Comparison of ENCODE assay signal across 2 cellular contexts in the genomic region with DNA sequence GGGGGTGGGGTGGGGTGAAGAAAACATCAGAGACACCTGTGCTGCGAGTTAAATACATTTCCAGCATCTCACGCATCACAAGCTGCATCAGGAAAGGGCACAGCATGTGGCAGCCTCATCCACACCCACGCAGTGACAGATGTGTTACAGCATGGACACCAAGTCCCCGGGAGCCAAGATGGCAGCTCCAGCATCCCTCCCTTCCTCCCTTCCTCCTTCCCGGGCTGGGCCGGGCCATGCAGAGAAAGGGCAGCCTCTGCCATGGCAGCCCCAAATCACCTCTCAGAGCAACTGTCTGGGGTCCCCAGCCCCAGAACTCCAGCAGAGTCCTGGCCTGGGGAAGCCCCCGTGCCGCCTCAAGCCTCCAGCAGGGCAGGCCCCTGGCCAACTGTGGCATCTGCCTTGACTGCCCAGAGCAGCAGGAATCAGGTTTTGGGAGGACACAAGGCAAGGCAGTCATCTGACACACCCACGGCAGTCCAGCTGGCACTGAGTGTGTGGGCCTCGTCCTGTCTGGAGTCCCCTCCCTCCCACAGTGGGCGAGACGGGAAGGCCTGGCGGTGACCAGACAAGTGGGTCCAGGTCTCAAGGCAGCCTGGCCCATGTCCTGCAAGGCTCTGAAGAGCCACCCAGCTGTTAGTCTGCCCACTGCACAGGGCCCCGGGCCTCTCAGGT.
TF ChIP-seq lines count a peak whose summit lies in the region.

No MANE protein-coding gene starts in this region.

TF ChIP-seq in K562, 482 proteins besides CTCF, POLR2A, EP300 and RAD21 (continues in another document):
- TF ChIP-seq POLR2B (IDR thresholded peaks at IDR 0.05; ENCODE audit: low read depth, partially characterized antibody), result peak; percentile 16
- peak; percentile 83 for TF ChIP-seq RBM22 (IDR thresholded peaks at IDR 0.05; ENCODE audit: low read depth, low read length, poor library complexity, severe bottlenecking)
- 0 out of 4 replicates have a peak, but pooled peaks of 1 of the 2 experiments have one; percentile 35 for TF ChIP-seq SRF (CRISPR knock-in tag; IDR thresholded peaks at IDR 0.05)
- 0 out of 2 replicates have a peak, but pooled peaks have one; percentile 28 for TF ChIP-seq ZBTB17 (CRISPR knock-in tag; IDR thresholded peaks at IDR 0.05)
- TF ChIP-seq FIP1L1 (IDR thresholded peaks at IDR 0.05; ENCODE audit: low read depth, low read length, poor library complexity, severe bottlenecking), result peak; percentile 26
- TF ChIP-seq ZNF830 (CRISPR knock-in tag; IDR thresholded peaks at IDR 0.05), result 0 out of 2 replicates have a peak, but pooled peaks have one; percentile 3
- no peak for TF ChIP-seq MCM2 (IDR thresholded peaks at IDR 0.05; ENCODE audit: low read depth)
- 0 out of 2 replicates have a peak, but pooled peaks have one; percentile 10 for TF ChIP-seq ZNF57 (CRISPR knock-in tag; IDR thresholded peaks at IDR 0.05)
- 0 out of 2 replicates have a peak, but pooled peaks have one; percentile 8 for TF ChIP-seq ZNF445 (CRISPR knock-in tag; IDR thresholded peaks at IDR 0.05; ENCODE audit: low read depth)
- TF ChIP-seq, protein P1, sequence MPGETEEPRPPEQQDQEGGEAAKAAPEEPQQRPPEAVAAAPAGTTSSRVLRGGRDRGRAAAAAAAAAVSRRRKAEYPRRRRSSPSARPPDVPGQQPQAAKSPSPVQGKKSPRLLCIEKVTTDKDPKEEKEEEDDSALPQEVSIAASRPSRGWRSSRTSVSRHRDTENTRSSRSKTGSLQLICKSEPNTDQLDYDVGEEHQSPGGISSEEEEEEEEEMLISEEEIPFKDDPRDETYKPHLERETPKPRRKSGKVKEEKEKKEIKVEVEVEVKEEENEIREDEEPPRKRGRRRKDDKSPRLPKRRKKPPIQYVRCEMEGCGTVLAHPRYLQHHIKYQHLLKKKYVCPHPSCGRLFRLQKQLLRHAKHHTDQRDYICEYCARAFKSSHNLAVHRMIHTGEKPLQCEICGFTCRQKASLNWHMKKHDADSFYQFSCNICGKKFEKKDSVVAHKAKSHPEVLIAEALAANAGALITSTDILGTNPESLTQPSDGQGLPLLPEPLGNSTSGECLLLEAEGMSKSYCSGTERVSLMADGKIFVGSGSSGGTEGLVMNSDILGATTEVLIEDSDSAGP (CRISPR knock-in tag; IDR thresholded peaks at IDR 0.05), result no peak
- TF ChIP-seq HDGF (IDR thresholded peaks at IDR 0.05), result no peak
- TF ChIP-seq, protein P2, sequence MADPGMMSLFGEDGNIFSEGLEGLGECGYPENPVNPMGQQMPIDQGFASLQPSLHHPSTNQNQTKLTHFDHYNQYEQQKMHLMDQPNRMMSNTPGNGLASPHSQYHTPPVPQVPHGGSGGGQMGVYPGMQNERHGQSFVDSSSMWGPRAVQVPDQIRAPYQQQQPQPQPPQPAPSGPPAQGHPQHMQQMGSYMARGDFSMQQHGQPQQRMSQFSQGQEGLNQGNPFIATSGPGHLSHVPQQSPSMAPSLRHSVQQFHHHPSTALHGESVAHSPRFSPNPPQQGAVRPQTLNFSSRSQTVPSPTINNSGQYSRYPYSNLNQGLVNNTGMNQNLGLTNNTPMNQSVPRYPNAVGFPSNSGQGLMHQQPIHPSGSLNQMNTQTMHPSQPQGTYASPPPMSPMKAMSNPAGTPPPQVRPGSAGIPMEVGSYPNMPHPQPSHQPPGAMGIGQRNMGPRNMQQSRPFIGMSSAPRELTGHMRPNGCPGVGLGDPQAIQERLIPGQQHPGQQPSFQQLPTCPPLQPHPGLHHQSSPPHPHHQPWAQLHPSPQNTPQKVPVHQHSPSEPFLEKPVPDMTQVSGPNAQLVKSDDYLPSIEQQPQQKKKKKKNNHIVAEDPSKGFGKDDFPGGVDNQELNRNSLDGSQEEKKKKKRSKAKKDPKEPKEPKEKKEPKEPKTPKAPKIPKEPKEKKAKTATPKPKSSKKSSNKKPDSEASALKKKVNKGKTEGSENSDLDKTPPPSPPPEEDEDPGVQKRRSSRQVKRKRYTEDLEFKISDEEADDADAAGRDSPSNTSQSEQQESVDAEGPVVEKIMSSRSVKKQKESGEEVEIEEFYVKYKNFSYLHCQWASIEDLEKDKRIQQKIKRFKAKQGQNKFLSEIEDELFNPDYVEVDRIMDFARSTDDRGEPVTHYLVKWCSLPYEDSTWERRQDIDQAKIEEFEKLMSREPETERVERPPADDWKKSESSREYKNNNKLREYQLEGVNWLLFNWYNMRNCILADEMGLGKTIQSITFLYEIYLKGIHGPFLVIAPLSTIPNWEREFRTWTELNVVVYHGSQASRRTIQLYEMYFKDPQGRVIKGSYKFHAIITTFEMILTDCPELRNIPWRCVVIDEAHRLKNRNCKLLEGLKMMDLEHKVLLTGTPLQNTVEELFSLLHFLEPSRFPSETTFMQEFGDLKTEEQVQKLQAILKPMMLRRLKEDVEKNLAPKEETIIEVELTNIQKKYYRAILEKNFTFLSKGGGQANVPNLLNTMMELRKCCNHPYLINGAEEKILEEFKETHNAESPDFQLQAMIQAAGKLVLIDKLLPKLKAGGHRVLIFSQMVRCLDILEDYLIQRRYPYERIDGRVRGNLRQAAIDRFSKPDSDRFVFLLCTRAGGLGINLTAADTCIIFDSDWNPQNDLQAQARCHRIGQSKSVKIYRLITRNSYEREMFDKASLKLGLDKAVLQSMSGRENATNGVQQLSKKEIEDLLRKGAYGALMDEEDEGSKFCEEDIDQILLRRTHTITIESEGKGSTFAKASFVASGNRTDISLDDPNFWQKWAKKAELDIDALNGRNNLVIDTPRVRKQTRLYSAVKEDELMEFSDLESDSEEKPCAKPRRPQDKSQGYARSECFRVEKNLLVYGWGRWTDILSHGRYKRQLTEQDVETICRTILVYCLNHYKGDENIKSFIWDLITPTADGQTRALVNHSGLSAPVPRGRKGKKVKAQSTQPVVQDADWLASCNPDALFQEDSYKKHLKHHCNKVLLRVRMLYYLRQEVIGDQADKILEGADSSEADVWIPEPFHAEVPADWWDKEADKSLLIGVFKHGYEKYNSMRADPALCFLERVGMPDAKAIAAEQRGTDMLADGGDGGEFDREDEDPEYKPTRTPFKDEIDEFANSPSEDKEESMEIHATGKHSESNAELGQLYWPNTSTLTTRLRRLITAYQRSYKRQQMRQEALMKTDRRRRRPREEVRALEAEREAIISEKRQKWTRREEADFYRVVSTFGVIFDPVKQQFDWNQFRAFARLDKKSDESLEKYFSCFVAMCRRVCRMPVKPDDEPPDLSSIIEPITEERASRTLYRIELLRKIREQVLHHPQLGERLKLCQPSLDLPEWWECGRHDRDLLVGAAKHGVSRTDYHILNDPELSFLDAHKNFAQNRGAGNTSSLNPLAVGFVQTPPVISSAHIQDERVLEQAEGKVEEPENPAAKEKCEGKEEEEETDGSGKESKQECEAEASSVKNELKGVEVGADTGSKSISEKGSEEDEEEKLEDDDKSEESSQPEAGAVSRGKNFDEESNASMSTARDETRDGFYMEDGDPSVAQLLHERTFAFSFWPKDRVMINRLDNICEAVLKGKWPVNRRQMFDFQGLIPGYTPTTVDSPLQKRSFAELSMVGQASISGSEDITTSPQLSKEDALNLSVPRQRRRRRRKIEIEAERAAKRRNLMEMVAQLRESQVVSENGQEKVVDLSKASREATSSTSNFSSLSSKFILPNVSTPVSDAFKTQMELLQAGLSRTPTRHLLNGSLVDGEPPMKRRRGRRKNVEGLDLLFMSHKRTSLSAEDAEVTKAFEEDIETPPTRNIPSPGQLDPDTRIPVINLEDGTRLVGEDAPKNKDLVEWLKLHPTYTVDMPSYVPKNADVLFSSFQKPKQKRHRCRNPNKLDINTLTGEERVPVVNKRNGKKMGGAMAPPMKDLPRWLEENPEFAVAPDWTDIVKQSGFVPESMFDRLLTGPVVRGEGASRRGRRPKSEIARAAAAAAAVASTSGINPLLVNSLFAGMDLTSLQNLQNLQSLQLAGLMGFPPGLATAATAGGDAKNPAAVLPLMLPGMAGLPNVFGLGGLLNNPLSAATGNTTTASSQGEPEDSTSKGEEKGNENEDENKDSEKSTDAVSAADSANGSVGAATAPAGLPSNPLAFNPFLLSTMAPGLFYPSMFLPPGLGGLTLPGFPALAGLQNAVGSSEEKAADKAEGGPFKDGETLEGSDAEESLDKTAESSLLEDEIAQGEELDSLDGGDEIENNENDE (IDR thresholded peaks at IDR 0.05; ENCODE audit: low read depth, low read length), result peak; percentile 18

TF ChIP-seq in HepG2, 621 proteins besides CTCF, POLR2A, EP300 and RAD21 (continues in another document):
- TF ChIP-seq ZBTB7B (CRISPR knock-in tag; IDR thresholded peaks at IDR 0.05) (no peak), KLF12 (CRISPR knock-in tag; IDR thresholded peaks at IDR 0.05; ENCODE audit: borderline replicate concordance) (no peak), MAF1 (CRISPR knock-in tag; IDR thresholded peaks at IDR 0.05; ENCODE audit: borderline replicate concordance) (no peak), ZNF232 (CRISPR knock-in tag; IDR thresholded peaks at IDR 0.05; ENCODE audit: borderline replicate concordance) (no peak), CREM (IDR thresholded peaks at IDR 0.05) (no peak), CREM (CRISPR knock-in tag; IDR thresholded peaks at IDR 0.05) (no peak), RXRB (CRISPR knock-in tag; IDR thresholded peaks at IDR 0.05; ENCODE audit: borderline replicate concordance) (no peak), CHD4 (IDR thresholded peaks at IDR 0.05; ENCODE audit: borderline replicate concordance, low read length) (no peak), HMG20A (CRISPR knock-in tag; IDR thresholded peaks at IDR 0.05; ENCODE audit: borderline replicate concordance) (no peak), ZNF282 (IDR thresholded peaks at IDR 0.05; ENCODE audit: partially characterized antibody) (no peak), RBAK (CRISPR knock-in tag; IDR thresholded peaks at IDR 0.05) (no peak), TP53 (CRISPR knock-in tag; conservative IDR thresholded peaks at IDR 0.05) (no peak), NAIF1 (CRISPR knock-in tag; IDR thresholded peaks at IDR 0.05; ENCODE audit: borderline replicate concordance) (no peak), HHEX (CRISPR knock-in tag; IDR thresholded peaks at IDR 0.05) (no peak), ZNF543 (CRISPR knock-in tag; IDR thresholded peaks at IDR 0.05) (no peak), MTF2 (CRISPR knock-in tag; IDR thresholded peaks at IDR 0.05; ENCODE audit: borderline replicate concordance) (no peak), ZNF709 (CRISPR knock-in tag; IDR thresholded peaks at IDR 0.05) (no peak), ZSCAN9 (CRISPR knock-in tag; IDR thresholded peaks at IDR 0.05; ENCODE audit: borderline replicate concordance) (no peak), AGO1 (IDR thresholded peaks at IDR 0.05; ENCODE audit: low read depth, low read length, poor library complexity, severe bottlenecking) (peak; percentile 98), PAWR (CRISPR knock-in tag; IDR thresholded peaks at IDR 0.05; ENCODE audit: borderline replicate concordance) (no peak), NCOA1 (CRISPR knock-in tag; IDR thresholded peaks at IDR 0.05) (peak; percentile 30; the same call in 1 of the 2 replicates), PLRG1 (conservative IDR thresholded peaks at IDR 0.05) (no peak), SIX1 (CRISPR knock-in tag; IDR thresholded peaks at IDR 0.05; ENCODE audit: borderline replicate concordance) (no peak)
- TF ChIP-seq, protein P3, sequence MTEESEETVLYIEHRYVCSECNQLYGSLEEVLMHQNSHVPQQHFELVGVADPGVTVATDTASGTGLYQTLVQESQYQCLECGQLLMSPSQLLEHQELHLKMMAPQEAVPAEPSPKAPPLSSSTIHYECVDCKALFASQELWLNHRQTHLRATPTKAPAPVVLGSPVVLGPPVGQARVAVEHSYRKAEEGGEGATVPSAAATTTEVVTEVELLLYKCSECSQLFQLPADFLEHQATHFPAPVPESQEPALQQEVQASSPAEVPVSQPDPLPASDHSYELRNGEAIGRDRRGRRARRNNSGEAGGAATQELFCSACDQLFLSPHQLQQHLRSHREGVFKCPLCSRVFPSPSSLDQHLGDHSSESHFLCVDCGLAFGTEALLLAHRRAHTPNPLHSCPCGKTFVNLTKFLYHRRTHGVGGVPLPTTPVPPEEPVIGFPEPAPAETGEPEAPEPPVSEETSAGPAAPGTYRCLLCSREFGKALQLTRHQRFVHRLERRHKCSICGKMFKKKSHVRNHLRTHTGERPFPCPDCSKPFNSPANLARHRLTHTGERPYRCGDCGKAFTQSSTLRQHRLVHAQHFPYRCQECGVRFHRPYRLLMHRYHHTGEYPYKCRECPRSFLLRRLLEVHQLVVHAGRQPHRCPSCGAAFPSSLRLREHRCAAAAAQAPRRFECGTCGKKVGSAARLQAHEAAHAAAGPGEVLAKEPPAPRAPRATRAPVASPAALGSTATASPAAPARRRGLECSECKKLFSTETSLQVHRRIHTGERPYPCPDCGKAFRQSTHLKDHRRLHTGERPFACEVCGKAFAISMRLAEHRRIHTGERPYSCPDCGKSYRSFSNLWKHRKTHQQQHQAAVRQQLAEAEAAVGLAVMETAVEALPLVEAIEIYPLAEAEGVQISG (CRISPR knock-in tag; IDR thresholded peaks at IDR 0.05), result 0 out of 2 replicates have a peak, but pooled peaks have one; percentile 33
- TF ChIP-seq, protein P4, sequence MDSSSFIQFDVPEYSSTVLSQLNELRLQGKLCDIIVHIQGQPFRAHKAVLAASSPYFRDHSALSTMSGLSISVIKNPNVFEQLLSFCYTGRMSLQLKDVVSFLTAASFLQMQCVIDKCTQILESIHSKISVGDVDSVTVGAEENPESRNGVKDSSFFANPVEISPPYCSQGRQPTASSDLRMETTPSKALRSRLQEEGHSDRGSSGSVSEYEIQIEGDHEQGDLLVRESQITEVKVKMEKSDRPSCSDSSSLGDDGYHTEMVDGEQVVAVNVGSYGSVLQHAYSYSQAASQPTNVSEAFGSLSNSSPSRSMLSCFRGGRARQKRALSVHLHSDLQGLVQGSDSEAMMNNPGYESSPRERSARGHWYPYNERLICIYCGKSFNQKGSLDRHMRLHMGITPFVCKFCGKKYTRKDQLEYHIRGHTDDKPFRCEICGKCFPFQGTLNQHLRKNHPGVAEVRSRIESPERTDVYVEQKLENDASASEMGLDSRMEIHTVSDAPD (CRISPR knock-in tag; IDR thresholded peaks at IDR 0.05), result no peak
- TF ChIP-seq, protein P5, sequence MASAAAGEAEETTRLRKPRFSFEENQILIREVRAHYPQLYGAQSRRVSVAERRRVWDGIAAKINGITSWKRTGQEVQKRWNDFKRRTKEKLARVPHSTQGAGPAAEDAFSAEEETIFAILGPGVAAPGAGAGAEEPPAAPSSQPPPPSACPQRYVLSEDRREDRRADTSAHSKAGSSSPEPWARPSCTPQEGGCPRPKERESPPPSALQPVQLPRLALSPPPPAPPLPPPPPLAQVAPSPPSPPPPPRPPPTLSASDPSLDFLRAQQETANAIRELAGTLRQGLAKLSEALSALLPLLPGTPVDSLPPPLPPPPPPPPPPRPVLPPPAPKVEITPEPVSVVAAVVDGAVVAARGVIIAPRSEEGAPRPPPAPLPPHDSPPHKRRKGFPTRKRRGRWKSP (CRISPR knock-in tag; IDR thresholded peaks at IDR 0.05), result no peak
- TF ChIP-seq, protein P6, sequence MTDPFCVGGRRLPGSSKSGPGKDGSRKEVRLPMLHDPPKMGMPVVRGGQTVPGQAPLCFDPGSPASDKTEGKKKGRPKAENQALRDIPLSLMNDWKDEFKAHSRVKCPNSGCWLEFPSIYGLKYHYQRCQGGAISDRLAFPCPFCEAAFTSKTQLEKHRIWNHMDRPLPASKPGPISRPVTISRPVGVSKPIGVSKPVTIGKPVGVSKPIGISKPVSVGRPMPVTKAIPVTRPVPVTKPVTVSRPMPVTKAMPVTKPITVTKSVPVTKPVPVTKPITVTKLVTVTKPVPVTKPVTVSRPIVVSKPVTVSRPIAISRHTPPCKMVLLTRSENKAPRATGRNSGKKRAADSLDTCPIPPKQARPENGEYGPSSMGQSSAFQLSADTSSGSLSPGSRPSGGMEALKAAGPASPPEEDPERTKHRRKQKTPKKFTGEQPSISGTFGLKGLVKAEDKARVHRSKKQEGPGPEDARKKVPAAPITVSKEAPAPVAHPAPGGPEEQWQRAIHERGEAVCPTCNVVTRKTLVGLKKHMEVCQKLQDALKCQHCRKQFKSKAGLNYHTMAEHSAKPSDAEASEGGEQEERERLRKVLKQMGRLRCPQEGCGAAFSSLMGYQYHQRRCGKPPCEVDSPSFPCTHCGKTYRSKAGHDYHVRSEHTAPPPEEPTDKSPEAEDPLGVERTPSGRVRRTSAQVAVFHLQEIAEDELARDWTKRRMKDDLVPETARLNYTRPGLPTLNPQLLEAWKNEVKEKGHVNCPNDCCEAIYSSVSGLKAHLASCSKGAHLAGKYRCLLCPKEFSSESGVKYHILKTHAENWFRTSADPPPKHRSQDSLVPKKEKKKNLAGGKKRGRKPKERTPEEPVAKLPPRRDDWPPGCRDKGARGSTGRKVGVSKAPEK (CRISPR knock-in tag; IDR thresholded peaks at IDR 0.05; ENCODE audit: borderline replicate concordance), result 0 out of 2 replicates have a peak, but pooled peaks have one; percentile 59
